38 cellular contexts compared by ENCODE assay signal in the genomic region with DNA sequence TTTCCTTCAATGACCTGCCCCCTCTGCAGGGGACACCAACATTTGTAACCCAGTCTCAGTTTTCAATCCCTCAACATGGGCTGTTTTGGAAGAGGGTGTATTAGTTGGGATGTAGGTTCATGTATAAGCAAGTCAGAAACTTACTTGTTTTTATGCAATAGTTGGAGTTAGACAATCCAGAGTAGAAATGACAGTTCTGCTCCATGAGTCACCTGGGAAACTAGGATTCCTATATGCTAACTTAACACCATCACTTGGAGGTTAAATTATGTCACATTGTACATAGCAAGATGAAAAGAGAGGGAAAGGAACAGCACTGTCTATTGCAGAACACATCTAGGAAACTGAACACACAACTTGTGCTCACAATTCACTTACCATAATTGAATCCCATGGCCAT.
"Had no signal": no experiment of that assay in that cellular context is flagged by ENCODE, and none has a peak within 500 bp of the region (broad histone marks: within the 10 kb centered on the region; RNA-seq: fewer than 3 reads in every experiment).

No MANE protein-coding gene starts in this region.

- H3K36me3 Mint-ChIP-seq: activated naive CD8-positive, alpha-beta T cell treated with anti-CD3 and anti-CD28 coated beads for 36 hours had no signal

- H3K27me3 Mint-ChIP-seq: activated B cell treated with CpG ODN at 0.5 μM for 24 hours; activated CD4-positive, alpha-beta memory T cell treated with anti-CD3 and anti-CD28 coated beads, Interleukin-2, amount 10 ng/mL, durations not matched to agents 7 days and 5 days; activated naive CD8-positive, alpha-beta T cell treated with anti-CD3 and anti-CD28 coated beads for 36 hours had no signal

- H3K4me3 ChIP-seq: Peyer's patch had no signal

- H3K4me1 Mint-ChIP-seq: activated CD4-positive, alpha-beta memory T cell treated with anti-CD3 and anti-CD28 coated beads, Interleukin-2, amount 10 ng/mL, durations not matched to agents 7 days and 5 days; activated naive CD8-positive, alpha-beta T cell treated with anti-CD3 and anti-CD28 coated beads for 36 hours; activated T-helper 17 cell treated with anti-CD3 and anti-CD28 coated beads, Interleukin-2, amount 50 U/mL, for 72 hours had no signal

- H3K27ac ChIP-seq: Peyer's patch, VCaP had no signal

- H3K9me3 ChIP-seq: Peyer's patch had no signal

- DNase-seq: activated B cell treated with CpG ODN at 0.5 μM for 24 hours; activated CD4-positive, alpha-beta memory T cell treated with anti-CD3 and anti-CD28 coated beads, Interleukin-2, amount 10 ng/mL, durations not matched to agents 7 days and 5 days; activated CD4-positive, alpha-beta T cell treated with anti-CD3 and anti-CD28 coated beads for 4 hours; activated CD4-positive, CD25-positive, alpha-beta regulatory T cell treated with anti-CD3 and anti-CD28 coated beads, Interleukin-2, amount 50 U/mL, for 72 hours; activated CD8-positive, alpha-beta memory T cell treated with anti-CD3 and anti-CD28 coated beads for 24 hours; activated effector memory CD4-positive, alpha-beta T cell treated with anti-CD3 and anti-CD28 coated beads, Interleukin-2, amount 50 U/mL, for 16 hours; activated naive CD4-positive, alpha-beta T cell; activated naive CD4-positive, alpha-beta T cell treated with anti-CD3 and anti-CD28 coated beads, Interleukin-2, amount 50 U/mL, for 16 hours; activated naive CD8-positive, alpha-beta T cell treated with anti-CD3 and anti-CD28 coated beads for 36 hours; activated T-cell treated with anti-CD3 and anti-CD28 coated beads, Interleukin-2, amount 50 U/mL, for 1 hour; activated T-cell treated with anti-CD3 and anti-CD28 coated beads, Interleukin-2, amount 50 U/mL, for 72 hours; amniotic stem cell; aorta; caudate nucleus; cerebellar nuclear complex; Kasumi-1; KG1; MM.1S; MV-4-11; NCI-H1092; NCI-H1436 treated with DMSO at 0.1 percent for 48 hours; NCI-H1694 treated with DMSO at 0.1 percent for 48 hours; NCI-H2029; NCI-H2107; NCI-H226; NCI-H446 treated with DMSO at 0.1 percent for 48 hours; NCI-H524 treated with DMSO at 0.1 percent for 48 hours; NK-92 treated with Interleukin-12 subunit alpha and Interleukin-12 subunit beta, amount 100 ng/mL, for 24 hours; PC-3; Peyer's patch; Right ventricle myocardium superior; RPMI8226; SW 1271; T-helper 1 cell; T-helper 2 cell; T-helper 9 cell had no signal

- H3K36me3 ChIP-seq: Peyer's patch had no signal

- H3K9me3 Mint-ChIP-seq: activated CD4-positive, alpha-beta memory T cell treated with anti-CD3 and anti-CD28 coated beads, Interleukin-2, amount 10 ng/mL, durations not matched to agents 7 days and 5 days; activated naive CD8-positive, alpha-beta T cell treated with anti-CD3 and anti-CD28 coated beads for 36 hours had no signal

- H3K27me3 ChIP-seq: Peyer's patch had no signal

- ATAC-seq: activated T-cell treated with anti-CD3 and anti-CD28 coated beads, Interleukin-2, amount 50 U/mL, for 72 hours; activated T-helper 17 cell treated with anti-CD3 and anti-CD28 coated beads, Interleukin-2, amount 50 U/mL, for 72 hours; PC-3 had no signal

- H3K4me3 Mint-ChIP-seq: activated B cell treated with CpG ODN at 0.5 μM for 24 hours; activated CD4-positive, alpha-beta memory T cell treated with anti-CD3 and anti-CD28 coated beads, Interleukin-2, amount 10 ng/mL, durations not matched to agents 7 days and 5 days; activated naive CD8-positive, alpha-beta T cell treated with anti-CD3 and anti-CD28 coated beads for 36 hours; activated T-cell treated with anti-CD3 and anti-CD28 coated beads, Interleukin-2, amount 50 U/mL, for 72 hours; activated T-helper 17 cell treated with anti-CD3 and anti-CD28 coated beads, Interleukin-2, amount 50 U/mL, for 72 hours had no signal

- H3K4me1 ChIP-seq: Peyer's patch had no signal

- H3K27ac Mint-ChIP-seq: activated B cell treated with CpG ODN at 0.5 μM for 24 hours; activated CD4-positive, alpha-beta memory T cell treated with anti-CD3 and anti-CD28 coated beads, Interleukin-2, amount 10 ng/mL, durations not matched to agents 7 days and 5 days; activated naive CD8-positive, alpha-beta T cell treated with anti-CD3 and anti-CD28 coated beads for 36 hours; activated T-cell treated with anti-CD3 and anti-CD28 coated beads, Interleukin-2, amount 50 U/mL, for 72 hours; activated T-helper 17 cell treated with anti-CD3 and anti-CD28 coated beads, Interleukin-2, amount 50 U/mL, for 72 hours had no signal
